Comparison of ENCODE assay signal across 8 cellular contexts in genomic region chr15:82680200-82681102, GRCh38. TPM values are rescaled to one million over a fixed set of nuclear protein-coding genes. Genes with fewer than 3 reads are reported as not detected.
DNase-seq lines count a peak whose midpoint lies in the region; ATAC-seq and TF ChIP-seq lines count a peak whose summit lies in the region.

No MANE protein-coding gene starts in this region.

- no peaks in the 10 kb centered on the region for H3K36me3 ChIP-seq in CD8-positive, alpha-beta T cell (ENCODE audit: insufficient read depth, low read length)
- H3K36me3 ChIP-seq in psoas muscle (ENCODE audit: insufficient read depth in 1 of 2, low read depth in 1 of 2): no peaks in the 10 kb centered on the region

- TF ChIP-seq CTCF in CD8-positive, alpha-beta T cell (IDR thresholded peaks at IDR 0.05): peak; percentile 25
- TF ChIP-seq CTCF in LNCaP clone FGC (IDR thresholded peaks at IDR 0.05; ENCODE audit: control insufficient read depth, extremely low read depth, insufficient read depth) (peak; percentile 48), epithelial cell of esophagus (IDR thresholded peaks at IDR 0.05; ENCODE audit: insufficient read depth, low read depth, low read length, missing control alignments) (peak; percentile 25), psoas muscle (IDR thresholded peaks at IDR 0.05) (no peak)

- H3K36me3 Mint-ChIP-seq in CD8-positive, alpha-beta T cell: peaks cover 3% of the 10 kb centered on the region

- H3K27me3 Mint-ChIP-seq in CD8-positive, alpha-beta T cell (ENCODE audit: low read depth): no peaks in the 10 kb centered on the region

- H3K27me3 ChIP-seq in CD8-positive, alpha-beta T cell (ENCODE audit: insufficient read depth, low read length): no peaks in the 10 kb centered on the region
- H3K27me3 ChIP-seq in psoas muscle (ENCODE audit: insufficient read depth in 3 of 3, low read length in 2 of 3): peaks cover 0 to 48% (median 12%) of the 10 kb centered on the region in 3 donors

- CTCF ChIA-PET in CD8-positive, alpha-beta T cell (lab: Charles Lee): interaction anchor here (1.2 to 1.9 kb wide), 3 partner anchors 30 to 320 kb away, joined by 3 to 5 read pairs (median 5); no protein-coding TSS in a partner anchor

- H3K4me1 ChIP-seq in CD8-positive, alpha-beta T cell (ENCODE audit: insufficient read depth, low read length): peaks cover 12% of the 10 kb centered on the region
- peaks cover 6% of the 10 kb centered on the region for H3K4me1 ChIP-seq in psoas muscle

- WGBS in psoas muscle, 3 donors: 2 to 3% (median 2%) methylated on average over 61 to 76 of the region's 76 CpGs

- ATAC-seq in CD8-positive, alpha-beta T cell: peak; percentile 95
- ATAC-seq in GM21360 (IDR thresholded peaks at IDR 0.05; ENCODE audit: unreplicated experiment) (peak; percentile 93), psoas muscle (peak; percentile 40 to 66 (median 52)), GM18858 (IDR thresholded peaks at IDR 0.05; ENCODE audit: unreplicated experiment) (no peak)

- peak overlapping the region; percentile 91 for H3K4me3 Mint-ChIP-seq in CD8-positive, alpha-beta T cell

- H3K4me1 Mint-ChIP-seq in CD8-positive, alpha-beta T cell (ENCODE audit: low read depth): peaks cover 13% of the 10 kb centered on the region

- peak overlapping the region; percentile 96 for H3K27ac Mint-ChIP-seq in CD8-positive, alpha-beta T cell

- H3K9me3 ChIP-seq in CD8-positive, alpha-beta T cell (ENCODE audit: low read length): no peaks in the 10 kb centered on the region
- no peaks in the 10 kb centered on the region for H3K9me3 ChIP-seq in psoas muscle

- intact Hi-C loops in CD8-positive, alpha-beta T cell (cut with DNase I, micrococcal nuclease): loop anchor here (1.0 to 10.0 kb wide), 11 partner anchors 28 to 387 kb away; partner anchors contain the start of genes AP3B2 (in 2 of the 2), RPS17 (in 2 of the 2), BTBD1 (in 1 of the 2) and C15orf40 (in 1 of the 2)
- intact Hi-C loops in psoas muscle (cut with DNase I): no loop called here

- POLR2A ChIA-PET in CD8-positive, alpha-beta T cell (lab: Charles Lee): interaction anchor here (0.6 to 3.2 kb wide), 9 partner anchors 29 to 377 kb away, joined by 3 to 17 read pairs (median 3); partner anchors contain the start of genes AP3B2, RAMAC and RPS17

- H3K4me3 ChIP-seq in CD8-positive, alpha-beta T cell (ENCODE audit: low read depth, low read length): peak overlapping the region; percentile 71
- H3K4me3 ChIP-seq in LNCaP clone FGC (ENCODE audit: low read depth, low read length) (peak overlapping the region; percentile 81), epithelial cell of esophagus (ENCODE audit: low read length) (peak overlapping the region; percentile 63), psoas muscle (peak overlapping the region; percentile 46)

- peak; percentile 65 to 90 (median 77) for DNase-seq in CD8-positive, alpha-beta T cell
- DNase-seq in LNCaP clone FGC (ENCODE audit: low read depth) (peak; percentile 56), epithelial cell of esophagus (ENCODE audit: low read depth) (peak; percentile 84), psoas muscle (peak; percentile 34 to 59), inferior parietal cortex (ENCODE audit: extremely low spot score) (no peak)
- DNase-seq in activated CD4-positive, alpha-beta T cell treated with anti-CD3 and anti-CD28 coated beads, Interleukin-2, amount 50 U/mL, for 48 hours: peak; percentile 75 to 77

- H3K27ac ChIP-seq in CD8-positive, alpha-beta T cell (ENCODE audit: low read depth, low read length): peak overlapping the region; percentile 76
- H3K27ac ChIP-seq in psoas muscle: no peak overlapping the region

- no peaks in the 10 kb centered on the region for H3K9me3 Mint-ChIP-seq in CD8-positive, alpha-beta T cell

RNA-seq across cellular contexts. Expression of gene AP3B2, which starts 29.2 kb away (rescaled TPM):
- total RNA-seq in CD8-positive, alpha-beta T cell: under 1 TPM; 0.81 to 0.90 TPM
- total RNA-seq in psoas muscle: 1 to 10 TPM in 1 of 4 donors, under 1 TPM in 3; 0.13 to 2.0 (median 0.36) TPM
- polyA plus RNA-seq in psoas muscle: under 1 TPM in 2 of 3 donors, not detected in 1; 0.16 to 0.27 TPM

RNA-seq across cellular contexts. Expression of gene CPEB1, which starts 33.3 kb away (rescaled TPM):
- under 1 TPM; 0.27 to 0.53 TPM for total RNA-seq in CD8-positive, alpha-beta T cell
- 1 to 10 TPM in 3 of 4 donors, under 1 TPM in 1; 0.59 to 4.6 (median 1.5) TPM for total RNA-seq in psoas muscle
- polyA plus RNA-seq in psoas muscle: 1 to 10 TPM in 1 of 3 donors, under 1 TPM in 2; 0.07 to 1.3 (median 0.31) TPM

Comparison
In these comparisons a context has a peak if more than half of its experiments do, and no peak if none do; other contexts are left out.
1. intact Hi-C loops: an anchor here in CD8-positive, alpha-beta T cell (1.0 to 10.0 kb wide); none called in psoas muscle.